ENCODE assay signal across 14 cellular contexts in genomic region chr3:120089089-120089488, GRCh38. TPM values are rescaled to one million over a fixed set of nuclear protein-coding genes. Genes with fewer than 3 reads are reported as not detected.
DNase-seq lines count a peak whose midpoint lies in the region; ATAC-seq and FAIRE-seq lines count a peak whose summit lies in the region.
"Had no signal": no experiment of that assay in that cellular context is flagged by ENCODE, and none has a peak within 500 bp of the region (broad histone marks: within the 10 kb centered on the region; RNA-seq: fewer than 3 reads in every experiment).

No MANE protein-coding gene starts in this region.

- peaks cover 13% of the 10 kb centered on the region for H3K36me3 Mint-ChIP-seq in activated naive CD8-positive, alpha-beta T cell treated with anti-CD3 and anti-CD28 coated beads, Interleukin-2, amount 10 ng/mL, durations not matched to agents 7 days and 5 days
- H3K36me3 Mint-ChIP-seq in memory B cell: peaks cover 6% of the 10 kb centered on the region
- H3K36me3 Mint-ChIP-seq in activated CD4-positive, alpha-beta T cell treated with anti-CD3 and anti-CD28 coated beads, Interleukin-2, amount 10 ng/mL, durations not matched to agents 7 days and 5 days (ENCODE audit: low read depth): peaks cover 20% of the 10 kb centered on the region

- DNase-seq in GM19239 (ENCODE audit: insufficient read length, low spot score) (no peak), memory B cell (ENCODE audit: low spot score in 2 of 2) (no peak), activated gamma-delta T cell (lab: John Stamatoyannopoulos, UW) (no peak), islet precursor cell (no peak)
- DNase-seq in activated naive CD8-positive, alpha-beta T cell treated with anti-CD3 and anti-CD28 coated beads, Interleukin-2, amount 10 ng/mL, durations not matched to agents 7 days and 5 days: no peak
- no peak for DNase-seq in activated CD4-positive, alpha-beta T cell treated with anti-CD3 and anti-CD28 coated beads, Interleukin-2, amount 10 ng/mL, durations not matched to agents 7 days and 5 days
- DNase-seq: foreskin keratinocyte; NCI-H1417 treated with DMSO at 0.1 percent for 48 hours; NCI-H226; stimulated activated CD4-positive, alpha-beta T cell treated with anti-CD3 and anti-CD28 coated beads, Interleukin-4, amount 100 ng/mL, for 1 hour had no signal

- H3K79me2 ChIP-seq in ACC112 (ENCODE audit: control insufficient read depth, insufficient read depth, low read length, unreplicated experiment): peaks cover 94% of the 10 kb centered on the region

- no peaks in the 10 kb centered on the region for H3K4me1 ChIP-seq in ACC112 (ENCODE audit: control insufficient read depth, insufficient read depth, low read length, unreplicated experiment)

- no peak overlapping the region for H3K27ac Mint-ChIP-seq in activated naive CD8-positive, alpha-beta T cell treated with anti-CD3 and anti-CD28 coated beads, Interleukin-2, amount 10 ng/mL, durations not matched to agents 7 days and 5 days
- peak overlapping the region; percentile 36 for H3K27ac Mint-ChIP-seq in memory B cell
- H3K27ac Mint-ChIP-seq in activated CD4-positive, alpha-beta T cell treated with anti-CD3 and anti-CD28 coated beads, Interleukin-2, amount 10 ng/mL, durations not matched to agents 7 days and 5 days: no peak overlapping the region
- H3K27ac Mint-ChIP-seq: B cell, mesothelial cell of epicardium had no signal

- no peak overlapping the region for H3K27ac ChIP-seq in ACC112 (ENCODE audit: low read depth, low read length)

- FAIRE-seq in GM19239 (lab: Jason Lieb, UNC): peak; percentile 67

- CTCF ChIA-PET in activated CD4-positive, alpha-beta T cell treated with anti-CD3 and anti-CD28 coated beads, Interleukin-2, amount 10 ng/mL, durations not matched to agents 7 days and 5 days (lab: Charles Lee): interaction anchor here (0.6 to 1.3 kb wide), 3 partner anchors 10 to 226 kb away, joined by 3 read pairs; no protein-coding TSS in a partner anchor

- ATAC-seq in activated naive CD8-positive, alpha-beta T cell treated with anti-CD3 and anti-CD28 coated beads, Interleukin-2, amount 10 ng/mL, durations not matched to agents 7 days and 5 days (ENCODE audit: low read depth): no peak
- no peak for ATAC-seq in memory B cell (ENCODE audit: low read depth)
- no peak for ATAC-seq in HG03108 (IDR thresholded peaks at IDR 0.05; ENCODE audit: unreplicated experiment)
- ATAC-seq: foreskin keratinocyte had no signal

- no peaks in the 10 kb centered on the region for H3K27me3 ChIP-seq in ACC112 (ENCODE audit: insufficient read depth, low read length)
- H3K27me3 ChIP-seq: foreskin keratinocyte had no signal

- peak overlapping the region; percentile 0 for H3K4me3 Mint-ChIP-seq in activated naive CD8-positive, alpha-beta T cell treated with anti-CD3 and anti-CD28 coated beads, Interleukin-2, amount 10 ng/mL, durations not matched to agents 7 days and 5 days
- no peak overlapping the region for H3K4me3 Mint-ChIP-seq in memory B cell
- no peak overlapping the region for H3K4me3 Mint-ChIP-seq in activated CD4-positive, alpha-beta T cell treated with anti-CD3 and anti-CD28 coated beads, Interleukin-2, amount 10 ng/mL, durations not matched to agents 7 days and 5 days
- H3K4me3 Mint-ChIP-seq: B cell, mesothelial cell of epicardium had no signal

- H3K36me3 ChIP-seq in ACC112 (ENCODE audit: insufficient read depth, low read length): no peaks in the 10 kb centered on the region

- H3K4me3 ChIP-seq in ACC112 (ENCODE audit: low read depth, low read length): peak overlapping the region; percentile 15; the same call in 1 of the 2 replicates

- H3K9me3 Mint-ChIP-seq in activated naive CD8-positive, alpha-beta T cell treated with anti-CD3 and anti-CD28 coated beads, Interleukin-2, amount 10 ng/mL, durations not matched to agents 7 days and 5 days: no peaks in the 10 kb centered on the region
- H3K9me3 Mint-ChIP-seq in memory B cell: no peaks in the 10 kb centered on the region
- peaks cover 3% of the 10 kb centered on the region for H3K9me3 Mint-ChIP-seq in activated CD4-positive, alpha-beta T cell treated with anti-CD3 and anti-CD28 coated beads, Interleukin-2, amount 10 ng/mL, durations not matched to agents 7 days and 5 days
- H3K9me3 Mint-ChIP-seq: mesothelial cell of epicardium had no signal

- no peak overlapping the region for H2AFZ ChIP-seq in ACC112 (ENCODE audit: low read length, unreplicated experiment)

- no peaks in the 10 kb centered on the region for H3K27me3 Mint-ChIP-seq in activated naive CD8-positive, alpha-beta T cell treated with anti-CD3 and anti-CD28 coated beads, Interleukin-2, amount 10 ng/mL, durations not matched to agents 7 days and 5 days
- H3K27me3 Mint-ChIP-seq in memory B cell: no peaks in the 10 kb centered on the region
- H3K27me3 Mint-ChIP-seq in activated CD4-positive, alpha-beta T cell treated with anti-CD3 and anti-CD28 coated beads, Interleukin-2, amount 10 ng/mL, durations not matched to agents 7 days and 5 days: no peaks in the 10 kb centered on the region
- H3K27me3 Mint-ChIP-seq: B cell had no signal

- POLR2A ChIA-PET in activated naive CD8-positive, alpha-beta T cell treated with anti-CD3 and anti-CD28 coated beads, Interleukin-2, amount 10 ng/mL, durations not matched to agents 7 days and 5 days (lab: Charles Lee): no interaction called here
- POLR2A ChIA-PET in activated CD4-positive, alpha-beta T cell treated with anti-CD3 and anti-CD28 coated beads, Interleukin-2, amount 10 ng/mL, durations not matched to agents 7 days and 5 days (lab: Charles Lee): no interaction called here

- peaks cover 16% of the 10 kb centered on the region for H3K4me1 Mint-ChIP-seq in activated naive CD8-positive, alpha-beta T cell treated with anti-CD3 and anti-CD28 coated beads, Interleukin-2, amount 10 ng/mL, durations not matched to agents 7 days and 5 days
- H3K4me1 Mint-ChIP-seq in memory B cell: peaks cover 15% of the 10 kb centered on the region
- H3K4me1 Mint-ChIP-seq in activated CD4-positive, alpha-beta T cell treated with anti-CD3 and anti-CD28 coated beads, Interleukin-2, amount 10 ng/mL, durations not matched to agents 7 days and 5 days: peaks cover 22% of the 10 kb centered on the region

RNA-seq across cellular contexts. Expression of gene GSK3B, which starts 5.2 kb away (rescaled TPM):
- total RNA-seq in activated naive CD8-positive, alpha-beta T cell treated with anti-CD3 and anti-CD28 coated beads, Interleukin-2, amount 10 ng/mL, durations not matched to agents 7 days and 5 days: 10 to 100 TPM; 39.8 to 42.6 TPM
- total RNA-seq in activated CD4-positive, alpha-beta T cell treated with anti-CD3 and anti-CD28 coated beads, Interleukin-2, amount 10 ng/mL, durations not matched to agents 7 days and 5 days: 10 to 100 TPM; 38.3 to 39.5 TPM
